In genomic region chr11:65872555-65873279, GRCh38 we compare ENCODE assay signal across 8 cellular contexts. TPM values are rescaled to one million over a fixed set of nuclear protein-coding genes. Genes with fewer than 3 reads are reported as not detected.
DNase-seq lines count a peak whose midpoint lies in the region; ATAC-seq lines count a peak whose summit lies in the region.

EFEMP2 (minus strand) TSS chr11:65872800; CDS start chr11:65872354, 446 bp downstream.

- no peak for ATAC-seq in GM19463 (IDR thresholded peaks at IDR 0.05; ENCODE audit: unreplicated experiment)

- peaks cover 36% of the 10 kb centered on the region for H3K36me3 ChIP-seq in skeletal muscle satellite cell (ENCODE audit: insufficient read depth, low read length)

- H3K9ac ChIP-seq in skeletal muscle satellite cell (ENCODE audit: low read depth, low read length) = peak within 1 kb of the TSS; percentile 92

- 0 to 3% (median 1%) methylated on average over 25 to 73 of the region's 74 CpGs for WGBS in adipose tissue, 3 donors

- no peaks in the 10 kb centered on the region for H3K9me3 ChIP-seq in skeletal muscle satellite cell (replicated peaks; ENCODE audit: low read length)

- peak within 1 kb of the TSS; percentile 51 for H3K4me3 ChIP-seq in iPS-11a (ENCODE audit: low read depth, low read length)
- H3K4me3 ChIP-seq in skeletal muscle satellite cell (ENCODE audit: low read length) = peak within 1 kb of the TSS; percentile 81

- peak; percentile 30 for DNase-seq in NCI-H146 (lab: John Stamatoyannopoulos, UW)
- DNase-seq in NCI-H146 treated with DMSO at 0.1 percent for 48 hours (lab: John Stamatoyannopoulos, UW; ENCODE audit: unreplicated experiment) = no peak
- no peak for DNase-seq in NCI-H2081 treated with DMSO at 0.1 percent for 48 hours (lab: John Stamatoyannopoulos, UW)
- DNase-seq in cerebellar nuclear complex (lab: John Stamatoyannopoulos, UW) = no peak

- peak within 1 kb of the TSS; percentile 17 for H3K27ac ChIP-seq in adipose tissue (ENCODE audit: low read depth, low read length)

- H3K27me3 ChIP-seq in skeletal muscle satellite cell (ENCODE audit: control insufficient read depth, insufficient read depth, low read length) = no peaks in the 10 kb centered on the region

- peaks cover 26% of the 10 kb centered on the region for H3K4me1 ChIP-seq in skeletal muscle satellite cell (ENCODE audit: control insufficient read depth, insufficient read depth, low read length)

- peak within 1 kb of the TSS; percentile 93 for H3K4me2 ChIP-seq in skeletal muscle satellite cell (ENCODE audit: low read length)

RNA-seq across cellular contexts. Expression of gene EFEMP2, which starts in this region (rescaled TPM):
- 100 to 1,000 TPM in 1 of 3 donors, 10 to 100 TPM in 2; 16.6 to 103 (median 62.4) TPM for polyA plus RNA-seq in adipose tissue
- 40.1 and 69.7 TPM in 2 replicates for total RNA-seq in skeletal muscle satellite cell (2012; rRNA removed)
